9 cellular contexts compared by ENCODE assay signal in genomic region chr16:84753412-84754325, GRCh38. TPM values are rescaled to one million over a fixed set of nuclear protein-coding genes. Genes with fewer than 3 reads are reported as not detected.
DNase-seq lines count a peak whose midpoint lies in the region; ATAC-seq and TF ChIP-seq lines count a peak whose summit lies in the region.
"Had no signal": no experiment of that assay in that cellular context is flagged by ENCODE, and none has a peak within 500 bp of the region (broad histone marks: within the 10 kb centered on the region; RNA-seq: fewer than 3 reads in every experiment).

No MANE protein-coding gene starts in this region.

- TF ChIP-seq POLR2A in adrenal gland (IDR thresholded peaks at IDR 0.05) (no peak), transverse colon (IDR thresholded peaks at IDR 0.05) (no peak)

- H3K9me3 ChIP-seq in CD8-positive, alpha-beta T cell (ENCODE audit: low read length): no peaks in the 10 kb centered on the region
- H3K9me3 ChIP-seq in adrenal gland (replicated peaks in 1 of 3) (no peaks in the 10 kb centered on the region), transverse colon (no peaks in the 10 kb centered on the region), SJCRH30 (replicated peaks) (no peaks in the 10 kb centered on the region)

- no peak overlapping the region for H3K4me3 Mint-ChIP-seq in CD8-positive, alpha-beta T cell
- H3K4me3 Mint-ChIP-seq in HFFc6 (no peak overlapping the region), nephron progenitor cell (no peak overlapping the region)

- no peaks in the 10 kb centered on the region for H3K9me3 Mint-ChIP-seq in CD8-positive, alpha-beta T cell
- H3K9me3 Mint-ChIP-seq in HFFc6 (no peaks in the 10 kb centered on the region), nephron progenitor cell (no peaks in the 10 kb centered on the region)

- 70 to 77% (median 74%) methylated on average over 14 of the region's 14 CpGs for WGBS in adrenal gland, 4 donors
- 82 to 87% methylated on average over 7 to 14 of the region's 14 CpGs for WGBS in transverse colon (ENCODE audit: low coverage in 1 of 2), 2 donors

- no peak for TF ChIP-seq CTCF in CD8-positive, alpha-beta T cell (IDR thresholded peaks at IDR 0.05)
- TF ChIP-seq CTCF in HFFc6 (IDR thresholded peaks at IDR 0.05) (no peak), adrenal gland (IDR thresholded peaks at IDR 0.05) (no peak), nephron progenitor cell (IDR thresholded peaks at IDR 0.05) (no peak), transverse colon (IDR thresholded peaks at IDR 0.05) (no peak)

- intact Hi-C loops in CD8-positive, alpha-beta T cell (cut with DNase I, micrococcal nuclease): loop anchor here (1.0 to 10.0 kb wide), 4 partner anchors 172 to 331 kb away; no protein-coding TSS in a partner anchor
- intact Hi-C loops in adrenal gland (cut with DNase I): loop anchor here (10.0 kb wide), 2 partner anchors 171 to 201 kb away; no protein-coding TSS in a partner anchor
- intact Hi-C loops in transverse colon (cut with DNase I; ENCODE audit: low total_unique reads): loop anchor here (5.0 kb wide), 2 partner anchors 199 to 219 kb away; no protein-coding TSS in a partner anchor

- peak overlapping the region; percentile 57 for H3K27ac Mint-ChIP-seq in CD8-positive, alpha-beta T cell
- peak overlapping the region; percentile 39 for H3K27ac Mint-ChIP-seq in HFFc6
- H3K27ac Mint-ChIP-seq in nephron progenitor cell: peak overlapping the region; percentile 36

- POLR2A ChIA-PET in CD8-positive, alpha-beta T cell (lab: Charles Lee): interaction anchor here (0.8 kb wide), 1 partner anchor 12 kb away, joined by 3 read pairs; no protein-coding TSS in a partner anchor

- DNase-seq in CD8-positive, alpha-beta T cell: peak in 1 of 7 experiments; percentile 31
- no peak for DNase-seq in HFFc6
- peak in 2 of 7 donors; percentile 23 to 39 for DNase-seq in adrenal gland
- DNase-seq in nephron progenitor cell: no peak
- no peak for DNase-seq in transverse colon
- DNase-seq in hepatic stellate cell (ENCODE audit: low spot score): no peak
- DNase-seq in SJCRH30: no peak
- DNase-seq in HT-29 (ENCODE audit: low spot score): no peak

- peaks cover 18% of the 10 kb centered on the region for H3K36me3 Mint-ChIP-seq in CD8-positive, alpha-beta T cell
- H3K36me3 Mint-ChIP-seq in HFFc6 (ENCODE audit: low read depth): no peaks in the 10 kb centered on the region
- H3K36me3 Mint-ChIP-seq in nephron progenitor cell (ENCODE audit: low read depth): peaks cover 5% of the 10 kb centered on the region

- peaks cover 77% of the 10 kb centered on the region for H3K4me1 Mint-ChIP-seq in CD8-positive, alpha-beta T cell (ENCODE audit: low read depth)
- H3K4me1 Mint-ChIP-seq in HFFc6 (ENCODE audit: low read depth) (peaks cover 64% of the 10 kb centered on the region), nephron progenitor cell (peaks cover 50% of the 10 kb centered on the region)

- in situ Hi-C loops in transverse colon (cut with MboI; ENCODE audit: low pct_ligation_motif_present in 1 of 4, low pct_unique_long_range_greater_than_20kb in 1 of 4, low sequenced_read_pairs in 3 of 4): loop anchor here in 3 of 4 donors (10.0 kb wide), 2 partner anchors 211 to 221 kb away; no protein-coding TSS in a partner anchor

- CTCF ChIA-PET in CD8-positive, alpha-beta T cell (lab: Charles Lee): interaction anchor here (0.7 to 10.3 kb wide), 34 partner anchors 8 to 467 kb away, joined by 3 to 165 read pairs (median 6); no protein-coding TSS in a partner anchor

- no peak for ATAC-seq in CD8-positive, alpha-beta T cell

- TF ChIP-seq EP300 in transverse colon (IDR thresholded peaks at IDR 0.05; ENCODE audit: low read depth): no peak

- no peak overlapping the region for H3K4me3 ChIP-seq in CD8-positive, alpha-beta T cell (ENCODE audit: low read depth, low read length)
- no peak overlapping the region for H3K4me3 ChIP-seq in adrenal gland
- no peak overlapping the region for H3K4me3 ChIP-seq in transverse colon
- H3K4me3 ChIP-seq in SJCRH30: no peak overlapping the region

- H3K4me1 ChIP-seq in CD8-positive, alpha-beta T cell (ENCODE audit: insufficient read depth, low read length): peaks cover 38% of the 10 kb centered on the region
- H3K4me1 ChIP-seq in adrenal gland (replicated peaks in 1 of 2): peaks cover 14 to 49% of the 10 kb centered on the region in 2 donors
- H3K4me1 ChIP-seq in transverse colon: peaks cover 6 to 50% (median 25%) of the 10 kb centered on the region in 4 donors
- H3K4me1 ChIP-seq in SJCRH30: no peaks in the 10 kb centered on the region

- no peak overlapping the region for H3K27ac ChIP-seq in CD8-positive, alpha-beta T cell (ENCODE audit: low read depth, low read length)
- H3K27ac ChIP-seq in adrenal gland (peak overlapping the region in 3 of 5 donors; percentile 10 to 48 (median 37)), transverse colon (peak overlapping the region in 1 of 4 donors; percentile 41), SJCRH30 (no peak overlapping the region)

- no peaks in the 10 kb centered on the region for H3K36me3 ChIP-seq in CD8-positive, alpha-beta T cell (ENCODE audit: insufficient read depth, low read length)
- no peaks in the 10 kb centered on the region for H3K36me3 ChIP-seq in adrenal gland (replicated peaks in 1 of 2)
- no peaks in the 10 kb centered on the region for H3K36me3 ChIP-seq in transverse colon
- no peaks in the 10 kb centered on the region for H3K36me3 ChIP-seq in SJCRH30
- H3K36me3 ChIP-seq: brain microvascular endothelial cell had no signal

- no peaks in the 10 kb centered on the region for H3K27me3 ChIP-seq in CD8-positive, alpha-beta T cell (ENCODE audit: insufficient read depth, low read length)
- H3K27me3 ChIP-seq in adrenal gland: no peaks in the 10 kb centered on the region
- no peaks in the 10 kb centered on the region for H3K27me3 ChIP-seq in transverse colon
- H3K27me3 ChIP-seq in SJCRH30: no peaks in the 10 kb centered on the region
- H3K27me3 ChIP-seq: brain microvascular endothelial cell had no signal

- H3K27me3 Mint-ChIP-seq in CD8-positive, alpha-beta T cell (ENCODE audit: low read depth): no peaks in the 10 kb centered on the region
- no peaks in the 10 kb centered on the region for H3K27me3 Mint-ChIP-seq in HFFc6 (ENCODE audit: insufficient read depth)
- no peaks in the 10 kb centered on the region for H3K27me3 Mint-ChIP-seq in nephron progenitor cell (ENCODE audit: low read depth, poor library complexity)

RNA-seq across cellular contexts. Expression of gene USP10, which starts 53.9 kb away (rescaled TPM):
- 100 to 1,000 TPM; 104 to 107 TPM for total RNA-seq in CD8-positive, alpha-beta T cell
- 100 to 1,000 TPM in 2 of 6 experiments, 10 to 100 TPM in 4; 83.2 to 106 (median 92.3) TPM for total RNA-seq in HFFc6 (2021; fragmentation: NEBNext Ultra II Directional; extraction: Animal tissue kit (Norgen Biotek cat#: 25700))
- total RNA-seq in adrenal gland (100 to 1,000 TPM in 1 of 8 donors, 10 to 100 TPM in 7; 38.5 to 110 (median 65.0) TPM), transverse colon (10 to 100 TPM; 23.6 to 56.8 (median 45.4) TPM)
- polyA plus RNA-seq in adrenal gland: 100 to 1,000 TPM in 1 of 3 donors, 10 to 100 TPM in 2; 16.2 to 154 (median 18.2) TPM
- total RNA-seq in SJCRH30 (2014; rRNA removed; shearing (Covaris generic)): 66.2 and 68.3 TPM in 2 replicates
- 53.9 and 58.2 TPM in 2 replicates for total RNA-seq in HT-29 (2014; rRNA removed; shearing (Covaris generic))

Comparison
In these comparisons a context has a peak if more than half of its experiments do, and no peak if none do; other contexts are left out.
1. H3K27ac ChIP-seq: peak in adrenal gland (3 of 5); none in CD8-positive, alpha-beta T cell (single experiment) and SJCRH30 (single experiment).
2. Peak in every context shown above with its lines, with median percentiles within 50 percentile points of each other: H3K27ac Mint-ChIP-seq.